Comparison of ENCODE assay signal across 9 cellular contexts in genomic region chr17:40106089-40106759, GRCh38. TPM values are rescaled to one million over a fixed set of nuclear protein-coding genes. Genes with fewer than 3 reads are reported as not detected.
DNase-seq lines count a peak whose midpoint lies in the region; ATAC-seq and TF ChIP-seq lines count a peak whose summit lies in the region.
"Had no signal": no experiment of that assay in that cellular context is flagged by ENCODE, and none has a peak within 500 bp of the region (broad histone marks: within the 10 kb centered on the region; RNA-seq: fewer than 3 reads in every experiment).

No MANE protein-coding gene starts in this region.

- no peak for DNase-seq in body of pancreas
- DNase-seq in mesothelial cell of epicardium (ENCODE audit: low spot score in 2 of 2, unreplicated experiment in 2 of 2) = no peak
- DNase-seq in suprapubic skin (ENCODE audit: low spot score in 2 of 2) = no peak
- DNase-seq in NOMO-1 treated with dmso at 0.1 percent for 144 hours (lab: John Stamatoyannopoulos, UW; ENCODE audit: unreplicated experiment) = no peak
- DNase-seq: DND-41, NCI-H1417 treated with DMSO at 0.1 percent for 48 hours had no signal

- TF ChIP-seq POLR2A in body of pancreas (IDR thresholded peaks at IDR 0.05) (no peak), suprapubic skin (IDR thresholded peaks at IDR 0.05) (no peak)

- H3K4me3 ChIP-seq in body of pancreas (no peak overlapping the region), suprapubic skin (no peak overlapping the region)

- intact Hi-C loops in body of pancreas (cut with DNase I) = no loop called here

- H3K4me3 Mint-ChIP-seq in mesothelial cell of epicardium = no peak overlapping the region

- TF ChIP-seq CTCF in body of pancreas (IDR thresholded peaks at IDR 0.05) (no peak), mesothelial cell of epicardium (IDR thresholded peaks at IDR 0.05; ENCODE audit: unreplicated experiment) (no peak), suprapubic skin (IDR thresholded peaks at IDR 0.05) (no peak)

- no peaks in the 10 kb centered on the region for H3K36me3 Mint-ChIP-seq in mesothelial cell of epicardium

- no peaks in the 10 kb centered on the region for H3K27me3 ChIP-seq in body of pancreas
- no peaks in the 10 kb centered on the region for H3K27me3 ChIP-seq in suprapubic skin

- no peak for TF ChIP-seq EP300 in suprapubic skin (IDR thresholded peaks at IDR 0.05)

- no peak for ATAC-seq in body of pancreas
- no peak for ATAC-seq in GM18868 (IDR thresholded peaks at IDR 0.05; ENCODE audit: unreplicated experiment)
- ATAC-seq in GM18511 (IDR thresholded peaks at IDR 0.05; ENCODE audit: unreplicated experiment) = no peak

- no peaks in the 10 kb centered on the region for H3K9me3 ChIP-seq in KOPT-K1 (ENCODE audit: insufficient read depth, low read length, poor library complexity, severe bottlenecking)
- no peaks in the 10 kb centered on the region for H3K9me3 ChIP-seq in body of pancreas
- H3K9me3 ChIP-seq in suprapubic skin = no peaks in the 10 kb centered on the region

- H3K27ac ChIP-seq in KOPT-K1 (ENCODE audit: low read depth, low read length, poor library complexity, severe bottlenecking) (peak overlapping the region; percentile 82), body of pancreas (peak overlapping the region in 3 of 4 donors; percentile 14 to 89 (median 85)), suprapubic skin (peak overlapping the region; percentile 94)

- 78 to 100% methylated on average over 2 to 3 of the region's 3 CpGs for WGBS in body of pancreas, 2 donors
- WGBS in suprapubic skin = 94% methylated on average over 3 of the region's 3 CpGs

- H3K4me1 ChIP-seq in body of pancreas = peaks cover 74% of the 10 kb centered on the region
- H3K4me1 ChIP-seq in suprapubic skin = peaks cover 100% of the 10 kb centered on the region

- no peaks in the 10 kb centered on the region for H3K36me3 ChIP-seq in KOPT-K1 (ENCODE audit: insufficient read depth, low read length)
- no peaks in the 10 kb centered on the region for H3K36me3 ChIP-seq in body of pancreas (replicated peaks in 1 of 2; ENCODE audit: insufficient read depth in 1 of 2, low read depth in 2 of 2)
- H3K36me3 ChIP-seq in suprapubic skin = no peaks in the 10 kb centered on the region

- H3K27ac Mint-ChIP-seq in mesothelial cell of epicardium = peak overlapping the region; percentile 93

- H3K27me3 Mint-ChIP-seq in mesothelial cell of epicardium (ENCODE audit: low read depth) = no peaks in the 10 kb centered on the region

- H3K9me3 Mint-ChIP-seq in mesothelial cell of epicardium = no peaks in the 10 kb centered on the region

- peaks cover 67% of the 10 kb centered on the region for H3K4me1 Mint-ChIP-seq in mesothelial cell of epicardium

RNA-seq across cellular contexts. Expression of gene NR1D1, which starts 5.8 kb away (rescaled TPM):
- 1 to 10 TPM; 2.3 to 5.9 TPM for total RNA-seq in body of pancreas
- total RNA-seq in mesothelial cell of epicardium = 2.4 to 2.6 TPM (median 2.6 TPM) in 3 replicates
- total RNA-seq in suprapubic skin = 100 to 1,000 TPM in 2 of 4 donors, 10 to 100 TPM in 2; 62.1 to 184 (median 96.0) TPM

RNA-seq across cellular contexts. Expression of gene MSL1, which starts 15.5 kb away (rescaled TPM):
- total RNA-seq in body of pancreas (100 to 1,000 TPM in 1 of 2 donors, 10 to 100 TPM in 1; 75.5 to 157 TPM), mesothelial cell of epicardium (132 to 139 TPM (median 135 TPM) in 3 replicates), suprapubic skin (100 to 1,000 TPM in 1 of 4 donors, 10 to 100 TPM in 3; 69.3 to 166 (median 86.9) TPM)

RNA-seq across cellular contexts. Expression of gene CASC3, which starts 34.1 kb away (rescaled TPM):
- total RNA-seq in body of pancreas = 10 to 100 TPM; 51.7 to 59.4 TPM
- total RNA-seq in mesothelial cell of epicardium = 103 to 107 TPM (median 107 TPM) in 3 replicates
- 10 to 100 TPM; 42.9 to 92.5 (median 61.2) TPM for total RNA-seq in suprapubic skin

RNA-seq across cellular contexts. Expression of gene THRA, which starts 43.5 kb away (rescaled TPM):
- total RNA-seq in body of pancreas = 10 to 100 TPM; 37.9 to 61.6 TPM
- total RNA-seq in mesothelial cell of epicardium = 42.4 to 44.3 TPM (median 43.6 TPM) in 3 replicates
- 10 to 100 TPM; 32.6 to 69.9 (median 48.9) TPM for total RNA-seq in suprapubic skin

RNA-seq across cellular contexts. Expression of gene MED24, which starts 52.0 kb away (rescaled TPM):
- total RNA-seq in body of pancreas = 10 to 100 TPM; 34.9 to 38.7 TPM
- 125 to 131 TPM (median 130 TPM) in 3 replicates for total RNA-seq in mesothelial cell of epicardium
- 100 to 1,000 TPM in 1 of 4 donors, 10 to 100 TPM in 3; 67.4 to 198 (median 80.3) TPM for total RNA-seq in suprapubic skin

Comparison
In these comparisons a context has a peak if more than half of its experiments do, and no peak if none do; other contexts are left out.
1. RNA of gene NR1D1, which starts 5.8 kb away (total RNA-seq): 62.1 to 184 TPM in suprapubic skin; 2.3 to 5.9 TPM in body of pancreas and 2.4 to 2.6 TPM in mesothelial cell of epicardium; every median in the first group is over 4 times any median in the second.
2. Peak in every context shown above with its lines, with median percentiles within 50 percentile points of each other: H3K27ac ChIP-seq.